ENCODE assay signal across 9 cellular contexts in genomic region chr15:99729920-99730319, GRCh38. TPM values are rescaled to one million over a fixed set of nuclear protein-coding genes. Genes with fewer than 3 reads are reported as not detected.
DNase-seq lines count a peak whose midpoint lies in the region; ATAC-seq, FAIRE-seq and TF ChIP-seq lines count a peak whose summit lies in the region.
"Had no signal": no experiment of that assay in that cellular context is flagged by ENCODE, and none has a peak within 500 bp of the region (broad histone marks: within the 10 kb centered on the region; RNA-seq: fewer than 3 reads in every experiment).

No MANE protein-coding gene starts in this region.

- TF ChIP-seq EP300 in GM12878 (IDR thresholded peaks at IDR 0.05; ENCODE audit: borderline replicate concordance in 1 of 2, control insufficient read depth in 1 of 2, low read depth in 2 of 2, low read length in 2 of 2) (no peak), HepG2 (IDR thresholded peaks at IDR 0.05; ENCODE audit: low read depth in 2 of 2, low read length in 2 of 2) (no peak), HepG2 (CRISPR knock-in tag; IDR thresholded peaks at IDR 0.05; ENCODE audit: borderline replicate concordance) (no peak)

- H4K20me1 ChIP-seq in GM12878 (ENCODE audit: control insufficient read depth, insufficient read depth): no peaks in the 10 kb centered on the region
- no peaks in the 10 kb centered on the region for H4K20me1 ChIP-seq in HepG2 (ENCODE audit: insufficient read depth, low read length)

- H3K79me2 ChIP-seq in GM12878 (ENCODE audit: control insufficient read depth, insufficient read depth, low read length): no peaks in the 10 kb centered on the region
- H3K79me2 ChIP-seq in HepG2 (ENCODE audit: insufficient read depth, low read length): no peaks in the 10 kb centered on the region

- WGBS in GM12878 (ENCODE audit: insufficient coverage, insufficient replicate concordance, low lambda C conversion rate, missing lambda C conversion rate): 96% methylated on average over 3 of the region's 3 CpGs
- 90% methylated on average over 3 of the region's 3 CpGs for WGBS in HepG2 (ENCODE audit: low lambda C conversion rate)

- no peaks in the 10 kb centered on the region for H3K4me1 ChIP-seq in GM12878 (ENCODE audit: control insufficient read depth, insufficient read depth, low read length)
- H3K4me1 ChIP-seq in HepG2 (ENCODE audit: insufficient read depth, low read length): peaks cover 40% of the 10 kb centered on the region

- RAD21 ChIA-PET in GM12878 (lab: Charles Lee; ENCODE audit: unreplicated experiment): interaction anchor here (1.8 to 2.8 kb wide), 3 partner anchors 25 to 457 kb away, joined by 4 to 14 read pairs (median 5); no protein-coding TSS in a partner anchor

- H3K4me3 ChIP-seq in GM12878: no peak overlapping the region
- H3K4me3 ChIP-seq in HepG2 (replicated peaks in 1 of 3; ENCODE audit: insufficient read depth in 1 of 3, low read depth in 2 of 3, low read length in 3 of 3): no peak overlapping the region

- DNase-seq in D341Med (ENCODE audit: low spot score): peak; percentile 51
- peak; percentile 38 for DNase-seq in HT-29 (ENCODE audit: low spot score)
- DNase-seq in GM12878 (ENCODE audit: low read depth, low spot score): no peak
- no peak for DNase-seq in HepG2 (ENCODE audit: low spot score)
- DNase-seq in activated CD8-positive, alpha-beta memory T cell treated with anti-CD3 and anti-CD28 coated beads for 24 hours: no peak
- DNase-seq in NCI-H526 treated with DMSO at 0.1 percent for 48 hours (lab: John Stamatoyannopoulos, UW): no peak

- ATAC-seq in GM12878 (no peak), HepG2 (no peak), GM18511 (IDR thresholded peaks at IDR 0.05; ENCODE audit: unreplicated experiment) (no peak), HG02852 (IDR thresholded peaks at IDR 0.05; ENCODE audit: unreplicated experiment) (no peak)
- ATAC-seq: stimulated activated naive CD8-positive, alpha-beta T cell treated with anti-CD3 and anti-CD28 coated beads, Interleukin-15, amount 100 ng/mL, for 72 hours had no signal

- FAIRE-seq in GM12878 (lab: Jason Lieb, UNC): no peak
- FAIRE-seq in HepG2 (lab: Jason Lieb, UNC): peak; percentile 4

- no peaks in the 10 kb centered on the region for H3K36me3 ChIP-seq in GM12878 (ENCODE audit: control insufficient read depth in 2 of 2, insufficient read depth in 2 of 2, low read length in 1 of 2)
- H3K36me3 ChIP-seq in HepG2 (replicated peaks in 1 of 2; ENCODE audit: control insufficient read depth in 1 of 2, insufficient read depth in 2 of 2, low read length in 2 of 2): peaks cover 0 to 12% of the 10 kb centered on the region in 2 experiments; a peak in 2 of 5 replicates

- in situ Hi-C loops in GM12878 (cut with MboI): loop anchor here (25.0 kb wide), 1 partner anchor 618 kb away; the partner anchor contains the start of gene SYNM
- in situ Hi-C loops in HepG2 (cut with HindIII; ENCODE audit: extremely low pct_ligation_motif_present, low pct_unique_long_range_greater_than_20kb): no loop called here

- H3K27ac ChIP-seq in GM12878 (ENCODE audit: control insufficient read depth, insufficient read depth) (no peak overlapping the region), HepG2 (ENCODE audit: extremely low read length, insufficient read depth, low read length) (no peak overlapping the region)

- TF ChIP-seq RAD21 in GM12878 (IDR thresholded peaks at IDR 0.05; ENCODE audit: insufficient read depth, low read depth, low read length) (peak; percentile 75), HepG2 (CRISPR knock-in tag; IDR thresholded peaks at IDR 0.05) (peak; percentile 58; the same call in 1 of the 2 replicates)

- H3K4me2 ChIP-seq in GM12878 (ENCODE audit: control insufficient read depth, insufficient read depth): no peak overlapping the region
- no peak overlapping the region for H3K4me2 ChIP-seq in HepG2 (ENCODE audit: low read depth, low read length)

- no peaks in the 10 kb centered on the region for H3K27me3 ChIP-seq in GM12878 (replicated peaks in 1 of 2; ENCODE audit: control insufficient read depth in 2 of 2, insufficient read depth in 2 of 2, low read length in 1 of 2)
- no peaks in the 10 kb centered on the region; a peak in 1 of 5 replicates for H3K27me3 ChIP-seq in HepG2 (ENCODE audit: control insufficient read depth in 1 of 2, insufficient read depth in 2 of 2, low read length in 2 of 2)

- intact Hi-C loops in GM12878 (cut with micrococcal nuclease; ENCODE audit: unreplicated experiment) (loop anchor here (1.0 kb wide), 1 partner anchor 446 kb away; no protein-coding TSS in a partner anchor), HepG2 (cut with micrococcal nuclease; ENCODE audit: unreplicated experiment) (no loop called here)

- no peak overlapping the region for H3K9ac ChIP-seq in GM12878 (ENCODE audit: control insufficient read depth, insufficient read depth, low read length)
- H3K9ac ChIP-seq in HepG2 (ENCODE audit: insufficient read depth, low read depth, low read length): no peak overlapping the region

- SMC1A ChIA-PET in GM12878 (lab: Charles Lee; ENCODE audit: uncharacterized antibody, unreplicated experiment): interaction anchor here (0.6 to 2.0 kb wide), 9 partner anchors 11 to 469 kb away, joined by 3 to 9 read pairs (median 4); no protein-coding TSS in a partner anchor

- no TSS peak for BruUV-seq in GM12878 (replicated peaks; lab: Mats Ljungman, UMichigan)
- BruUV-seq in HepG2 (replicated peaks; lab: Mats Ljungman, UMichigan): no TSS peak

- POLR2A ChIA-PET in GM12878 (lab: Charles Lee): no interaction called here
- POLR2A ChIA-PET in HepG2 (lab: Yijun Ruan, JAX): no interaction called here

- CTCF ChIA-PET in GM12878 (lab: Yijun Ruan, JAX) (interaction anchor here (0.7 to 3.6 kb wide), 8 partner anchors 13 to 625 kb away, joined by 3 to 42 read pairs (median 6); partner anchors contain the start of gene SYNM), HepG2 (lab: Yijun Ruan, JAX; ENCODE audit: low intra/inter-chr PET ratio, low total read pairs) (no interaction called here)

- H2AFZ ChIP-seq in GM12878 (ENCODE audit: control insufficient read depth, low read depth, low read length) (no peak overlapping the region), HepG2 (ENCODE audit: low read length) (no peak overlapping the region)

- TF ChIP-seq POLR2A in GM12878 (IDR thresholded peaks at IDR 0.05; ENCODE audit: low read depth, low read length) (no peak), HepG2 (IDR thresholded peaks at IDR 0.05; ENCODE audit: insufficient read depth in 1 of 2, low read depth in 2 of 2, low read length in 2 of 2) (no peak)

- H3K9me3 ChIP-seq in GM12878 (replicated peaks; ENCODE audit: control insufficient read depth, insufficient read depth, low read length) (no peaks in the 10 kb centered on the region), HepG2 (ENCODE audit: low read length) (no peaks in the 10 kb centered on the region)

- peak; percentile 42 to 58 (median 54) for TF ChIP-seq CTCF in GM12878 (IDR thresholded peaks at IDR 0.05 in 2 of 3, conservative IDR thresholded peaks at IDR 0.05 in 1 of 3; ENCODE audit: control insufficient read depth in 2 of 3, extremely low read depth in 1 of 3, insufficient read depth in 1 of 3, low read depth in 3 of 3, low read length in 3 of 3)
- TF ChIP-seq CTCF in HepG2 (CRISPR knock-in tag; IDR thresholded peaks at IDR 0.05): peak; percentile 79

TF ChIP-seq in GM12878, 131 proteins besides CTCF, POLR2A, EP300 and RAD21 (continues in another document):
- TF ChIP-seq SMC3 (IDR thresholded peaks at IDR 0.05; ENCODE audit: borderline replicate concordance, low read length): peak; percentile 47; the same call in 1 of the 2 replicates

RNA-seq across cellular contexts. Expression of gene LYSMD4, which starts 3.3 kb away (rescaled TPM):
- total RNA-seq in HT-29 (2014; rRNA removed; shearing (Covaris generic)): 19.2 and 21.0 TPM in 2 replicates
- 6.6 and 8.7 TPM in 2 replicates for total RNA-seq in GM12878 (2013; cell fraction: nucleolus; rRNA removed)
- total RNA-seq in GM12878 (2014; rRNA removed) (5.3 and 5.7 TPM in 2 replicates), GM12878 (2014; rRNA removed; fragmentation: Illumina TruSeq; extraction: Trizol) (3.3 and 3.6 TPM in 2 replicates), GM12878 (2021) (4.1 and 5.2 TPM in 2 replicates), HepG2 (2016; rRNA removed; fragmentation: Illumina TruSeq; extraction: Trizol) (5.6 and 8.5 TPM in 2 replicates)
- 3.3 TPM for polyA plus RNA-seq in GM12878 (2011; ENCODE audit: low read depth)
- polyA plus RNA-seq in GM12878 (2011; rRNA removed) (2.0 and 2.4 TPM in 2 replicates), GM12878 (2014; fragmentation: Illumina TruSeq; extraction: Trizol) (2.9 and 3.1 TPM in 2 replicates), GM12878 (2014; fragmentation: Nextera tagmentation; extraction: Ambion mirVana) (1 to 10 TPM; 1.8 to 5.2 TPM), GM12878 (2014; rRNA removed) (4.2 and 5.4 TPM in 2 replicates), GM12878 (2016; fragmentation: Nextera tagmentation; extraction: Ambion mirVana) (1 to 10 TPM; 3.6 to 5.8 TPM), HepG2 (2011; rRNA removed) (7.4 and 7.9 TPM in 2 replicates)
- polyA plus RNA-seq in GM12878 (2011; cell fraction: cytosol; rRNA removed): 3.1 and 3.4 TPM in 2 replicates
- polyA plus RNA-seq in GM12878 (2011; cell fraction: nucleus; rRNA removed): 10.5 and 12.5 TPM in 2 replicates
- polyA plus RNA-seq in GM12878 (2012): 4.5 and 5.5 TPM in 2 replicates
- 1.8 and 3.6 TPM in 2 replicates for polyA minus RNA-seq in GM12878 (2011; rRNA and poly(A)+ RNA removed)
- 0.80 and 0.83 TPM in 2 replicates for polyA minus RNA-seq in GM12878 (2011; cell fraction: cytosol; rRNA and poly(A)+ RNA removed)
- polyA minus RNA-seq in GM12878 (2011; cell fraction: nucleus; rRNA and poly(A)+ RNA removed): 4.7 and 5.9 TPM in 2 replicates
- total RNA-seq in HepG2 (2016; cell fraction: cytosol; rRNA removed; fragmentation: Illumina TruSeq; extraction: Trizol; ENCODE audit: low read depth): 1.4 TPM in 2 replicates
- total RNA-seq in HepG2 (2016; cell fraction: insoluble cytoplasmic fraction; rRNA removed; fragmentation: Illumina TruSeq; extraction: Trizol): 4.3 and 8.0 TPM in 2 replicates
- total RNA-seq in HepG2 (2016; cell fraction: membrane; rRNA removed; fragmentation: Illumina TruSeq; extraction: Trizol): 4.1 and 4.7 TPM in 2 replicates
- 10.5 and 12.4 TPM in 2 replicates for total RNA-seq in HepG2 (2016; cell fraction: nucleus; rRNA removed; fragmentation: Illumina TruSeq; extraction: Trizol)
- 5.0 and 5.5 TPM in 2 replicates for polyA plus RNA-seq in HepG2 (2011; cell fraction: cytosol; rRNA removed)
- 35.1 and 36.9 TPM in 2 replicates for polyA plus RNA-seq in HepG2 (2011; cell fraction: nucleus; rRNA removed)
- 5.9 and 7.0 TPM in 2 replicates for polyA plus RNA-seq in HepG2 (2012)
- polyA plus RNA-seq in HepG2 (2016; cell fraction: cytosol; fragmentation: Illumina TruSeq; extraction: Trizol; ENCODE audit: low read depth): 1.8 and 2.4 TPM in 2 replicates
- polyA plus RNA-seq in HepG2 (2016; cell fraction: insoluble cytoplasmic fraction; fragmentation: Illumina TruSeq; extraction: Trizol; ENCODE audit: low read depth): 4.1 and 5.3 TPM in 2 replicates
- polyA plus RNA-seq in HepG2 (2016; cell fraction: membrane; fragmentation: Illumina TruSeq; extraction: Trizol; ENCODE audit: low read depth): 2.8 and 3.1 TPM in 2 replicates
- 16.2 and 18.0 TPM in 2 replicates for polyA plus RNA-seq in HepG2 (2016; cell fraction: nucleus; fragmentation: Illumina TruSeq; extraction: Trizol; ENCODE audit: insufficient read depth, low read depth)
- polyA minus RNA-seq in HepG2 (2011; rRNA and poly(A)+ RNA removed; ENCODE audit: low replicate concordance): 7.4 and 8.7 TPM in 2 replicates
- polyA minus RNA-seq in HepG2 (2011; cell fraction: cytosol; rRNA and poly(A)+ RNA removed): 1.3 and 1.4 TPM in 2 replicates
- 16.1 and 17.4 TPM in 2 replicates for polyA minus RNA-seq in HepG2 (2011; cell fraction: nucleus; rRNA and poly(A)+ RNA removed)

Comparison
In these comparisons a context has a peak if more than half of its experiments do, and no peak if none do; other contexts are left out.
1. DNase-seq: peak in D341Med (single experiment) and HT-29 (single experiment); none in GM12878 (single experiment), HepG2 (single experiment), activated CD8-positive, alpha-beta memory T cell treated with anti-CD3 and anti-CD28 coated beads for 24 hours (single experiment) and NCI-H526 treated with DMSO at 0.1 percent for 48 hours (single experiment).